ENCODE assay signal across 20 cellular contexts in the genomic region with DNA sequence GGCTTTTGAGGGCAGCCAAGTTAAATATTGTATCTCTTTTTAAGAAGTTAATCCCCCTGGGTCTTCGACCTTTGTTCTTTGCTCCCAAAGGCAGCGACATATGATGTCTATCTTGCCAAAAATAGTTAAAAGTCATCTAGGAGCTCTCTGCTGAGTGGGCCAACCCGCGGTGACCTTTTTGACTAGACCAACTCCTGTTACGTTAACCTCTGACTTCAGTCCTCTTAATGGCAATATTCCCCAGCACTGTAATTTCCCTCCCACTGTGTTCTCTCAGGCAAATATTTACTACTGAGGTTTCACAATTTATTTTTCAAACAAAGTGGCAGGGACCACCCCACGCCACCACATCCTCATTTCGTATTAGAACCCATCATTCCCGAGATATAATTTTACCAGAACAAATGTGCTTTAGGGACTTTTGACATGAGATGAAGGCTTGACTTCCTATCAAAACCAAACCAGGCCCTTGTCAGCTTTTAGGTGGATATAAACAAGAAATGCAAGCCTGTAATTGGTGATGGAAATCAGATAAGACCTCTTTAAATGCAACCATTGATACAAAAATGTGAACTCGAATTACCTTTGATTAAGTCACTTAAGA.
"Had no signal": no experiment of that assay in that cellular context is flagged by ENCODE, and none has a peak within 500 bp of the region (broad histone marks: within the 10 kb centered on the region; RNA-seq: fewer than 3 reads in every experiment).

No MANE protein-coding gene starts in this region.

- FAIRE-seq: bronchial epithelial cell, frontal cortex, keratinocyte had no signal

- ATAC-seq: left lung; psoas muscle; sciatic nerve; stimulated activated naive CD8-positive, alpha-beta T cell treated with anti-CD3 and anti-CD28 coated beads, Interleukin-15, amount 100 ng/mL, for 72 hours had no signal

- H3K27me3 ChIP-seq: left lung, suprapubic skin, transverse colon, vagina had no signal

- H3K4me2 ChIP-seq: smooth muscle cell had no signal

- H3K4me3 ChIP-seq: left lung, psoas muscle, smooth muscle cell, suprapubic skin, transverse colon, vagina had no signal

- DNase-seq: activated B cell treated with CpG ODN at 0.5 μM for 24 hours; activated CD4-positive, alpha-beta memory T cell treated with anti-CD3 and anti-CD28 coated beads for 36 hours; activated CD4-positive, alpha-beta T cell treated with anti-CD3 and anti-CD28 coated beads for 4 hours; activated gamma-delta T cell treated with Interleukin-2 at 50 U/mL for 16 hours; activated T-cell treated with anti-CD3 and anti-CD28 coated beads for 4 hours; effector CD4-positive, alpha-beta T cell; left lung; mammary epithelial cell; midbrain; psoas muscle; stimulated activated CD4-positive, alpha-beta T cell treated with anti-CD3 and anti-CD28 coated beads, Interleukin-4, amount 100 ng/mL, for 1 hour; stimulated activated naive CD8-positive, alpha-beta T cell treated with anti-CD3 and anti-CD28 coated beads, Interleukin-15, amount 100 ng/mL, for 72 hours; transverse colon had no signal

- H3K36me3 ChIP-seq: left lung, suprapubic skin, transverse colon, vagina had no signal

- H3K4me1 ChIP-seq: left lung, psoas muscle, suprapubic skin, vagina had no signal

- H3K9me3 ChIP-seq: left lung, psoas muscle, suprapubic skin, transverse colon, vagina had no signal

- H3K27ac ChIP-seq: left lung, psoas muscle, suprapubic skin, transverse colon, vagina had no signal
